ENCODE assay signal across 8 cellular contexts in the genomic region with DNA sequence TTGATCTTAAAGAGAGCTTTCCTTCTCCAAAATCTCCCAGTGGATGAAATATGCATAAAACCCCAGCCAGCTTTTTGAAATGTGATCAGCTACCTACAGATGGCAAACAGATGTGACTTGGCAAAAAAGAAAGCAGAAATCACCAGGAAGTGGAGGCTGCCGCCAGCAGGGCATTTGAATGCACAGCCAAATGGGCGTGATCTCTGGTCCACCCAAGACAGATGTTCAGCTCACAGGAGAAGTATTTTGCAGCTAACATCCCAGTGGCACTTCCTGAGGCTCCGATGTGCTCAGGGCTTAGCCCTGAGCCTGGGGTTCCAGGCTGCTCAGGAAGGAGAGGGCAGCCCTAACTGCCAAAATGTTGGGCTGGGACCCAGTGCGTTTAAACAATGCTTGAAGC.
DNase-seq lines count a peak whose midpoint lies in the region; ATAC-seq lines count a peak whose summit lies in the region.

No MANE protein-coding gene starts in this region.

- in situ Hi-C loops in HAP-1 (cut with MboI; ENCODE audit: low sequenced_read_pairs) = no loop called here

- H3K27me3 ChIP-seq in MG63 (no peaks in the 10 kb centered on the region), HAP-1 (ENCODE audit: low read depth) (no peaks in the 10 kb centered on the region), SJCRH30 (no peaks in the 10 kb centered on the region)

- peaks cover 4 to 21% of the 10 kb centered on the region in 2 donors for H3K36me3 Mint-ChIP-seq in activated T-cell treated with anti-CD3 and anti-CD28 coated beads, Interleukin-2, amount 50 U/mL, for 72 hours (ENCODE audit: insufficient read depth in 2 of 2)
- peaks cover 64% of the 10 kb centered on the region for H3K36me3 Mint-ChIP-seq in stimulated activated memory B cell treated with anti-CD40 and anti-IgM and Interleukin-4, amounts not matched to agents 10 μg/mL and 1 μg/mL and 100 μg/mL, for 72 hours

- H3K4me1 ChIP-seq in HAP-1 (no peaks in the 10 kb centered on the region), SJCRH30 (no peaks in the 10 kb centered on the region)

- no peaks in the 10 kb centered on the region for H3K27me3 Mint-ChIP-seq in activated T-cell treated with anti-CD3 and anti-CD28 coated beads, Interleukin-2, amount 50 U/mL, for 72 hours (ENCODE audit: low read depth)
- no peaks in the 10 kb centered on the region for H3K27me3 Mint-ChIP-seq in stimulated activated memory B cell treated with anti-CD40 and anti-IgM and Interleukin-4, amounts not matched to agents 10 μg/mL and 1 μg/mL and 100 μg/mL, for 72 hours

- no peak overlapping the region for H3K27ac ChIP-seq in SJCRH30

- H3K36me3 ChIP-seq in MG63 (no peaks in the 10 kb centered on the region), HAP-1 (replicated peaks) (no peaks in the 10 kb centered on the region), SJCRH30 (no peaks in the 10 kb centered on the region)

- H3K27ac Mint-ChIP-seq in activated T-cell treated with anti-CD3 and anti-CD28 coated beads, Interleukin-2, amount 50 U/mL, for 72 hours = peak overlapping the region; percentile 59
- peak overlapping the region; percentile 79 for H3K27ac Mint-ChIP-seq in stimulated activated memory B cell treated with anti-CD40 and anti-IgM and Interleukin-4, amounts not matched to agents 10 μg/mL and 1 μg/mL and 100 μg/mL, for 72 hours

- H3K4me1 Mint-ChIP-seq in activated T-cell treated with anti-CD3 and anti-CD28 coated beads, Interleukin-2, amount 50 U/mL, for 72 hours (ENCODE audit: low read depth) = peaks cover 87% of the 10 kb centered on the region
- H3K4me1 Mint-ChIP-seq in stimulated activated memory B cell treated with anti-CD40 and anti-IgM and Interleukin-4, amounts not matched to agents 10 μg/mL and 1 μg/mL and 100 μg/mL, for 72 hours = peaks cover 82% of the 10 kb centered on the region

- DNase-seq in activated T-cell treated with anti-CD3 and anti-CD28 coated beads, Interleukin-2, amount 50 U/mL, for 72 hours = no peak
- DNase-seq in activated T-cell treated with anti-CD3 and anti-CD28 coated beads for 4 hours (no peak), MG63 (peak; percentile 87), brain pericyte (ENCODE audit: low read depth, low spot score) (peak; percentile 30), HAP-1 (ENCODE audit: low spot score in 2 of 2) (no peak), SJCRH30 (no peak)

- no peaks in the 10 kb centered on the region for H3K9me3 Mint-ChIP-seq in activated T-cell treated with anti-CD3 and anti-CD28 coated beads, Interleukin-2, amount 50 U/mL, for 72 hours
- no peaks in the 10 kb centered on the region for H3K9me3 Mint-ChIP-seq in stimulated activated memory B cell treated with anti-CD40 and anti-IgM and Interleukin-4, amounts not matched to agents 10 μg/mL and 1 μg/mL and 100 μg/mL, for 72 hours

- no peak for ATAC-seq in activated T-cell treated with anti-CD3 and anti-CD28 coated beads, Interleukin-2, amount 50 U/mL, for 72 hours (replicated peaks in 1 of 2)
- no peak for ATAC-seq in stimulated activated memory B cell treated with anti-CD40 and anti-IgM and Interleukin-4, amounts not matched to agents 10 μg/mL and 1 μg/mL and 100 μg/mL, for 72 hours
- ATAC-seq in HG02852 (IDR thresholded peaks at IDR 0.05; ENCODE audit: unreplicated experiment) = no peak

- no peak overlapping the region for H3K4me3 ChIP-seq in MG63
- no peak overlapping the region for H3K4me3 ChIP-seq in HAP-1
- no peak overlapping the region for H3K4me3 ChIP-seq in SJCRH30

- H3K4me3 Mint-ChIP-seq in activated T-cell treated with anti-CD3 and anti-CD28 coated beads, Interleukin-2, amount 50 U/mL, for 72 hours = peak overlapping the region; percentile 8 to 29
- no peak overlapping the region for H3K4me3 Mint-ChIP-seq in stimulated activated memory B cell treated with anti-CD40 and anti-IgM and Interleukin-4, amounts not matched to agents 10 μg/mL and 1 μg/mL and 100 μg/mL, for 72 hours

- H3K9me3 ChIP-seq in MG63 = no peaks in the 10 kb centered on the region
- no peaks in the 10 kb centered on the region for H3K9me3 ChIP-seq in HAP-1
- H3K9me3 ChIP-seq in SJCRH30 (replicated peaks) = no peaks in the 10 kb centered on the region

Comparison
In these comparisons a context has a peak if more than half of its experiments do, and no peak if none do; other contexts are left out.
1. DNase-seq: peak in MG63 (single experiment) and brain pericyte (single experiment); none in activated T-cell treated with anti-CD3 and anti-CD28 coated beads, Interleukin-2, amount 50 U/mL, for 72 hours (0 of 2), activated T-cell treated with anti-CD3 and anti-CD28 coated beads for 4 hours (single experiment), HAP-1 (0 of 2) and SJCRH30 (0 of 2).